Comparison of ENCODE assay signal across 8 cellular contexts in the genomic region with DNA sequence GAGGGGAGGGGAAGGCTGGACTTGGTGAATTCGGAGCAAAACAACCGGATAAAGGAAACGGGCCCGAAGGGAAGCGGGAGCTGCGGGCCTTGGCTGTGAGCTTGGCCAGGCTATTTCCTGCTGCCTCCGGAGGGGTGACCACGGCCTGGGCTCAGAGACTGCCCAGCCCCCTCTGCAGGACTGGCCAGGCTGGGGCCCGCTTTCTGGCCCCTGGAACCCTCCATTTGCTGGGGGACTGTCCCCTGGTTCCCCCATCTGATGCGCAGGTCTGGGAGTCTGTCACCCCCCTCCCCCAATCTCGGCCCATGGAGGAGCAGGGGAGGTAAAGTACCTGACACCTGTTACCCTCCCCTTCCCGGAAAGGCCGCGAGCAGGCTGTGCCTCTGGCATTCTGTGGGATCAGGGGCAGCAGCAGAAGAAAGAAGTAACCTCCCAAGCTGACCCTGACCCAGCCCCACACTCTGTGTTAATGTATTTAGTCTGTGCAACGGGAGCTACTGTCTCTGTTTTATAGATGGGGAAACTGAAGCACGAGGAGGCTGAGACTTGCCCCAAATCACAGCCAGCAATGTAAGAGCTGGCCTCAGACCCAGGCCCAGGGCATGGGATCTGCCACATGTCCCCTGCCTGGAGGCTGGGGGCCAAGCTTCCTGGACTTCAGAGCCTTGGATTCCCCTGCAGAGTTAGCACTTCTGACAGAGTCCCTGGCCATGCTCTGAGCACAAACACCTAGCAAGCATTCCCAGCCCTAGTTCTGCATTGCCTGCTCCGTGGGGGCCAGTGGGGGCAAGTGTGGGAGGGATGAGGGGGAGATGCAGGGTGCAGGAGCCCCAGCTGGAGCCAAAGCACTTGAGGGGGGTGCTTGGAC. TPM values are rescaled to one million over a fixed set of nuclear protein-coding genes. Genes with fewer than 3 reads are reported as not detected.
DNase-seq lines count a peak whose midpoint lies in the region; ATAC-seq and TF ChIP-seq lines count a peak whose summit lies in the region.

No MANE protein-coding gene starts in this region.

- no peak for ATAC-seq in GM18505 (IDR thresholded peaks at IDR 0.05; ENCODE audit: unreplicated experiment)
- no peak for ATAC-seq in activated naive CD4-positive, alpha-beta T cell treated with anti-CD3 and anti-CD28 coated beads, Interleukin-2, amount 50 U/mL, for 72 hours

- H3K9ac ChIP-seq in colonic mucosa (ENCODE audit: low read depth in 2 of 2, low read length in 2 of 2), result peak overlapping the region in 1 of 2 donors; percentile 4
- peak overlapping the region; percentile 34 for H3K9ac ChIP-seq in mucosa of stomach (ENCODE audit: low read length)

- intact Hi-C loops in colonic mucosa (cut with DNase I), result no loop called here

- H3K27me3 ChIP-seq in colonic mucosa (peaks cover 42% of the 10 kb centered on the region), mucosa of stomach (ENCODE audit: control insufficient read depth, insufficient read depth, low read length) (peaks cover 64% of the 10 kb centered on the region)

- no peaks in the 10 kb centered on the region for H3K36me3 Mint-ChIP-seq in activated naive CD4-positive, alpha-beta T cell treated with anti-CD3 and anti-CD28 coated beads, Interleukin-2, amount 50 U/mL, for 72 hours

- no peak overlapping the region for H3K27ac ChIP-seq in colonic mucosa

- H3K9me3 Mint-ChIP-seq in activated naive CD4-positive, alpha-beta T cell treated with anti-CD3 and anti-CD28 coated beads, Interleukin-2, amount 50 U/mL, for 72 hours, result no peaks in the 10 kb centered on the region

- peak overlapping the region; percentile 27 for H3K4me3 ChIP-seq in AG09309 (ENCODE audit: control insufficient read depth, low read depth, low read length)
- peak overlapping the region; percentile 51 for H3K4me3 ChIP-seq in Jurkat, Clone E6-1 (ENCODE audit: low read length)
- peak overlapping the region; percentile 53 for H3K4me3 ChIP-seq in colonic mucosa
- H3K4me3 ChIP-seq in mucosa of stomach (ENCODE audit: low read length), result peak overlapping the region; percentile 31

- no peaks in the 10 kb centered on the region for H3K36me3 ChIP-seq in colonic mucosa
- no peaks in the 10 kb centered on the region for H3K36me3 ChIP-seq in mucosa of stomach (ENCODE audit: control insufficient read depth, insufficient read depth, low read length)

- H3K27ac Mint-ChIP-seq in activated naive CD4-positive, alpha-beta T cell treated with anti-CD3 and anti-CD28 coated beads, Interleukin-2, amount 50 U/mL, for 72 hours, result peak overlapping the region in 1 of 2 donors; percentile 59

- no peak for TF ChIP-seq POLR2A in GM18505 (IDR thresholded peaks at IDR 0.05; ENCODE audit: borderline replicate concordance, extremely low read depth, insufficient read depth, insufficient read length)

- DNase-seq in AG09309 (ENCODE audit: low read depth) (no peak), colonic mucosa (no peak), SIG-M5 (lab: John Stamatoyannopoulos, UW) (no peak), HUDEP-2 (lab: John Stamatoyannopoulos, UW; ENCODE audit: unreplicated experiment in 76 of 76) (no peak)
- no peak for DNase-seq in Jurkat, Clone E6-1 (ENCODE audit: low read depth, low spot score)
- no peak for DNase-seq in activated naive CD4-positive, alpha-beta T cell treated with anti-CD3 and anti-CD28 coated beads, Interleukin-2, amount 50 U/mL, for 72 hours (ENCODE audit: low spot score in 2 of 2)

- no peaks in the 10 kb centered on the region for H3K9me3 ChIP-seq in colonic mucosa
- no peaks in the 10 kb centered on the region for H3K9me3 ChIP-seq in mucosa of stomach (ENCODE audit: control insufficient read depth, low read length)

- peaks cover 6% of the 10 kb centered on the region for H3K4me1 ChIP-seq in colonic mucosa
- H3K4me1 ChIP-seq in mucosa of stomach (ENCODE audit: control insufficient read depth, insufficient read depth, low read length), result peaks cover 26% of the 10 kb centered on the region

- TF ChIP-seq CTCF in AG09309 (IDR thresholded peaks at IDR 0.05; ENCODE audit: control insufficient read depth, insufficient read depth, low read depth, low read length, missing control alignments) (no peak), colonic mucosa (IDR thresholded peaks at IDR 0.05) (no peak)

RNA-seq across cellular contexts. Expression of gene C20orf204, which starts 3.5 kb away (rescaled TPM):
- polyA plus RNA-seq in Jurkat, Clone E6-1 (2012; ENCODE audit: insufficient read depth, insufficient read length), result 2.0 TPM
- 1 to 10 TPM in 1 of 2 donors, under 1 TPM in 1; 0.29 to 3.3 TPM for total RNA-seq in colonic mucosa
- 10 to 100 TPM; 14.2 to 18.8 TPM for total RNA-seq in activated naive CD4-positive, alpha-beta T cell treated with anti-CD3 and anti-CD28 coated beads, Interleukin-2, amount 50 U/mL, for 72 hours

RNA-seq across cellular contexts. Expression of gene SOX18, which starts 9.9 kb away (rescaled TPM):
- not detected for polyA plus RNA-seq in Jurkat, Clone E6-1 (2012; ENCODE audit: insufficient read depth, insufficient read length)
- total RNA-seq in colonic mucosa, result 10 to 100 TPM in 1 of 2 donors, 1 to 10 TPM in 1; 8.4 to 26.8 TPM
- 1 to 10 TPM in 1 of 2 donors, under 1 TPM in 1; 0.39 to 1.4 TPM for total RNA-seq in activated naive CD4-positive, alpha-beta T cell treated with anti-CD3 and anti-CD28 coated beads, Interleukin-2, amount 50 U/mL, for 72 hours

RNA-seq across cellular contexts. Expression of gene TCEA2, which starts 23.5 kb away (rescaled TPM):
- 42.6 TPM for polyA plus RNA-seq in Jurkat, Clone E6-1 (2012; ENCODE audit: insufficient read depth, insufficient read length)
- 10 to 100 TPM in 1 of 2 donors, 1 to 10 TPM in 1; 7.3 to 11.8 TPM for total RNA-seq in colonic mucosa
- total RNA-seq in activated naive CD4-positive, alpha-beta T cell treated with anti-CD3 and anti-CD28 coated beads, Interleukin-2, amount 50 U/mL, for 72 hours, result 10 to 100 TPM; 21.9 to 79.3 TPM

RNA-seq across cellular contexts. Expression of gene RGS19, which starts 39.8 kb away (rescaled TPM):
- 35.4 TPM for polyA plus RNA-seq in Jurkat, Clone E6-1 (2012; ENCODE audit: insufficient read depth, insufficient read length)
- total RNA-seq in colonic mucosa, result 1 to 10 TPM; 3.4 to 4.5 TPM
- 10 to 100 TPM; 21.5 to 47.8 TPM for total RNA-seq in activated naive CD4-positive, alpha-beta T cell treated with anti-CD3 and anti-CD28 coated beads, Interleukin-2, amount 50 U/mL, for 72 hours

RNA-seq across cellular contexts. Expression of gene OPRL1, which starts 40.4 kb away (rescaled TPM):
- 5.0 TPM for polyA plus RNA-seq in Jurkat, Clone E6-1 (2012; ENCODE audit: insufficient read depth, insufficient read length)
- under 1 TPM; 0.24 to 0.25 TPM for total RNA-seq in colonic mucosa
- 1 to 10 TPM in 1 of 2 donors, under 1 TPM in 1; 0.32 to 1.2 TPM for total RNA-seq in activated naive CD4-positive, alpha-beta T cell treated with anti-CD3 and anti-CD28 coated beads, Interleukin-2, amount 50 U/mL, for 72 hours
